1 cellular context compared by ENCODE assay signal in the genomic region with DNA sequence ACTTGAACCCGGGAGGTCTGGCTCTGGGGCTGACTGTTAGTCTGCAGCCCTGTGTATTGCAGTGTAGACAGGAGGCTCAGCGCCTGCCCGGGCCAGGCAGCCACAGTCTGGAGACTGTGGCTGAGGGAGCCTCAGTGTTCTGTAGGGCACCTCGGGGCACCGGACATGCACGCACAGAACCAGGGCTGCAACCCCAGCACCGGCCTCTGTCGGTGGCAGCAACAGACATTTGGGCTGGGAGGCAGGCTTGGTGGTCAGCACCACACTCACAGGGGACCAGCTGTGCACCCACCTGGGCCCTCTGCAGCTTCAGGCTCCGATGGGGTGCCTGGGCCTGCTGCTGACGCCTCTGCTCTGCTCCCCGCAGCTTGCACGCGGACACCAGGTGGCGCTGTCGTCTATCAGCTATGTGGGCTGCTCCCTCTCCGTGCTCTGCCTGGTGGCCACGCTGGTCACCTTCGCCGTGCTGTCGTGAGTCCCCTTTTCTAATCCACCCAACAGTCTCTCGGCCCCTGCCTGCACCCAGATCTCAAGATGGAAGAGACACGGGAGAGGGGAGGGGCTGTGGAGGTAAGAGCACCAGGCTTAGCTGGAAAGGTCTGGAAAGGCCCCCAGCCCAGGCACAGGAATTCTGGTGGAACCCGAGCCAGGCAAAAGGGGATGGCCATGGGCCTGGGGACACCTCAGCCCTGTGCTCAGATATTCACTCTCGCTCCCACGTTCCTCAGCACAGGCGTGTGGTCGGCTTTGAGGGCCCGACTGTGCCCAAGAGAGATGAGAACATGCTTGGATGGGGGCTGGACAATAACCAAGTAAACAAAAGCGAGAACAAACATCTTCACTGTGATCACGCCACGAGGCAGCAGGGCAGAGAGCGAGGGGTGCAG.
TF ChIP-seq lines count a peak whose summit lies in the region.

No MANE protein-coding gene starts in this region.

TF ChIP-seq in HepG2, 621 proteins besides CTCF, POLR2A, EP300 and RAD21 (continued from another document and continues in another):
- TF ChIP-seq, protein P1, sequence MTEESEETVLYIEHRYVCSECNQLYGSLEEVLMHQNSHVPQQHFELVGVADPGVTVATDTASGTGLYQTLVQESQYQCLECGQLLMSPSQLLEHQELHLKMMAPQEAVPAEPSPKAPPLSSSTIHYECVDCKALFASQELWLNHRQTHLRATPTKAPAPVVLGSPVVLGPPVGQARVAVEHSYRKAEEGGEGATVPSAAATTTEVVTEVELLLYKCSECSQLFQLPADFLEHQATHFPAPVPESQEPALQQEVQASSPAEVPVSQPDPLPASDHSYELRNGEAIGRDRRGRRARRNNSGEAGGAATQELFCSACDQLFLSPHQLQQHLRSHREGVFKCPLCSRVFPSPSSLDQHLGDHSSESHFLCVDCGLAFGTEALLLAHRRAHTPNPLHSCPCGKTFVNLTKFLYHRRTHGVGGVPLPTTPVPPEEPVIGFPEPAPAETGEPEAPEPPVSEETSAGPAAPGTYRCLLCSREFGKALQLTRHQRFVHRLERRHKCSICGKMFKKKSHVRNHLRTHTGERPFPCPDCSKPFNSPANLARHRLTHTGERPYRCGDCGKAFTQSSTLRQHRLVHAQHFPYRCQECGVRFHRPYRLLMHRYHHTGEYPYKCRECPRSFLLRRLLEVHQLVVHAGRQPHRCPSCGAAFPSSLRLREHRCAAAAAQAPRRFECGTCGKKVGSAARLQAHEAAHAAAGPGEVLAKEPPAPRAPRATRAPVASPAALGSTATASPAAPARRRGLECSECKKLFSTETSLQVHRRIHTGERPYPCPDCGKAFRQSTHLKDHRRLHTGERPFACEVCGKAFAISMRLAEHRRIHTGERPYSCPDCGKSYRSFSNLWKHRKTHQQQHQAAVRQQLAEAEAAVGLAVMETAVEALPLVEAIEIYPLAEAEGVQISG (CRISPR knock-in tag; IDR thresholded peaks at IDR 0.05) = peak; percentile 41; the same call in 1 of the 2 replicates
- TF ChIP-seq ZNF335 (CRISPR knock-in tag; IDR thresholded peaks at IDR 0.05) = no peak
- TF ChIP-seq PHB2 (IDR thresholded peaks at IDR 0.05; ENCODE audit: partially characterized antibody) = no peak
- TF ChIP-seq, protein P2, sequence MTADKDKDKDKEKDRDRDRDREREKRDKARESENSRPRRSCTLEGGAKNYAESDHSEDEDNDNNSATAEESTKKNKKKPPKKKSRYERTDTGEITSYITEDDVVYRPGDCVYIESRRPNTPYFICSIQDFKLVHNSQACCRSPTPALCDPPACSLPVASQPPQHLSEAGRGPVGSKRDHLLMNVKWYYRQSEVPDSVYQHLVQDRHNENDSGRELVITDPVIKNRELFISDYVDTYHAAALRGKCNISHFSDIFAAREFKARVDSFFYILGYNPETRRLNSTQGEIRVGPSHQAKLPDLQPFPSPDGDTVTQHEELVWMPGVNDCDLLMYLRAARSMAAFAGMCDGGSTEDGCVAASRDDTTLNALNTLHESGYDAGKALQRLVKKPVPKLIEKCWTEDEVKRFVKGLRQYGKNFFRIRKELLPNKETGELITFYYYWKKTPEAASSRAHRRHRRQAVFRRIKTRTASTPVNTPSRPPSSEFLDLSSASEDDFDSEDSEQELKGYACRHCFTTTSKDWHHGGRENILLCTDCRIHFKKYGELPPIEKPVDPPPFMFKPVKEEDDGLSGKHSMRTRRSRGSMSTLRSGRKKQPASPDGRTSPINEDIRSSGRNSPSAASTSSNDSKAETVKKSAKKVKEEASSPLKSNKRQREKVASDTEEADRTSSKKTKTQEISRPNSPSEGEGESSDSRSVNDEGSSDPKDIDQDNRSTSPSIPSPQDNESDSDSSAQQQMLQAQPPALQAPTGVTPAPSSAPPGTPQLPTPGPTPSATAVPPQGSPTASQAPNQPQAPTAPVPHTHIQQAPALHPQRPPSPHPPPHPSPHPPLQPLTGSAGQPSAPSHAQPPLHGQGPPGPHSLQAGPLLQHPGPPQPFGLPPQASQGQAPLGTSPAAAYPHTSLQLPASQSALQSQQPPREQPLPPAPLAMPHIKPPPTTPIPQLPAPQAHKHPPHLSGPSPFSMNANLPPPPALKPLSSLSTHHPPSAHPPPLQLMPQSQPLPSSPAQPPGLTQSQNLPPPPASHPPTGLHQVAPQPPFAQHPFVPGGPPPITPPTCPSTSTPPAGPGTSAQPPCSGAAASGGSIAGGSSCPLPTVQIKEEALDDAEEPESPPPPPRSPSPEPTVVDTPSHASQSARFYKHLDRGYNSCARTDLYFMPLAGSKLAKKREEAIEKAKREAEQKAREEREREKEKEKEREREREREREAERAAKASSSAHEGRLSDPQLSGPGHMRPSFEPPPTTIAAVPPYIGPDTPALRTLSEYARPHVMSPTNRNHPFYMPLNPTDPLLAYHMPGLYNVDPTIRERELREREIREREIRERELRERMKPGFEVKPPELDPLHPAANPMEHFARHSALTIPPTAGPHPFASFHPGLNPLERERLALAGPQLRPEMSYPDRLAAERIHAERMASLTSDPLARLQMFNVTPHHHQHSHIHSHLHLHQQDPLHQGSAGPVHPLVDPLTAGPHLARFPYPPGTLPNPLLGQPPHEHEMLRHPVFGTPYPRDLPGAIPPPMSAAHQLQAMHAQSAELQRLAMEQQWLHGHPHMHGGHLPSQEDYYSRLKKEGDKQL (CRISPR knock-in tag; IDR thresholded peaks at IDR 0.05; ENCODE audit: low read depth) = no peak
- no peak for TF ChIP-seq ZNF124 (CRISPR knock-in tag; IDR thresholded peaks at IDR 0.05)
- no peak for TF ChIP-seq ZNF280D (CRISPR knock-in tag; IDR thresholded peaks at IDR 0.05)
- no peak for TF ChIP-seq ZNF672 (CRISPR knock-in tag; IDR thresholded peaks at IDR 0.05)
- TF ChIP-seq PATZ1 (CRISPR knock-in tag; IDR thresholded peaks at IDR 0.05) = 0 out of 2 replicates have a peak, but pooled peaks have one; percentile 14
- no peak for TF ChIP-seq ZFP36L1 (CRISPR knock-in tag; IDR thresholded peaks at IDR 0.05)
- TF ChIP-seq KLF11 (CRISPR knock-in tag; IDR thresholded peaks at IDR 0.05) = no peak
- no peak for TF ChIP-seq NKX3-1 (CRISPR knock-in tag; IDR thresholded peaks at IDR 0.05)
- no peak for TF ChIP-seq BHLHE40 (IDR thresholded peaks at IDR 0.05; ENCODE audit: low read length)
- no peak for TF ChIP-seq RARA (CRISPR knock-in tag; IDR thresholded peaks at IDR 0.05)
- no peak for TF ChIP-seq ERF (CRISPR knock-in tag; IDR thresholded peaks at IDR 0.05)
- TF ChIP-seq ZNF577 (CRISPR knock-in tag; IDR thresholded peaks at IDR 0.05; ENCODE audit: borderline replicate concordance, low read depth) = no peak
- TF ChIP-seq HOXA3 (CRISPR knock-in tag; IDR thresholded peaks at IDR 0.05) = peak; percentile 43; the same call in 1 of the 2 replicates
- no peak for TF ChIP-seq NRL (CRISPR knock-in tag; IDR thresholded peaks at IDR 0.05; ENCODE audit: borderline replicate concordance)
- TF ChIP-seq MED8 (CRISPR knock-in tag; IDR thresholded peaks at IDR 0.05; ENCODE audit: insufficient replicate concordance) = no peak
- TF ChIP-seq PCBP2 (optimal IDR thresholded peaks at IDR 0.05; ENCODE audit: low read depth, low read length, poor library complexity, severe bottlenecking) = no peak
- no peak for TF ChIP-seq KLF12 (CRISPR knock-in tag; IDR thresholded peaks at IDR 0.05; ENCODE audit: borderline replicate concordance)
- TF ChIP-seq SMAD9 (CRISPR knock-in tag; IDR thresholded peaks at IDR 0.05) = no peak
- TF ChIP-seq, protein P3, sequence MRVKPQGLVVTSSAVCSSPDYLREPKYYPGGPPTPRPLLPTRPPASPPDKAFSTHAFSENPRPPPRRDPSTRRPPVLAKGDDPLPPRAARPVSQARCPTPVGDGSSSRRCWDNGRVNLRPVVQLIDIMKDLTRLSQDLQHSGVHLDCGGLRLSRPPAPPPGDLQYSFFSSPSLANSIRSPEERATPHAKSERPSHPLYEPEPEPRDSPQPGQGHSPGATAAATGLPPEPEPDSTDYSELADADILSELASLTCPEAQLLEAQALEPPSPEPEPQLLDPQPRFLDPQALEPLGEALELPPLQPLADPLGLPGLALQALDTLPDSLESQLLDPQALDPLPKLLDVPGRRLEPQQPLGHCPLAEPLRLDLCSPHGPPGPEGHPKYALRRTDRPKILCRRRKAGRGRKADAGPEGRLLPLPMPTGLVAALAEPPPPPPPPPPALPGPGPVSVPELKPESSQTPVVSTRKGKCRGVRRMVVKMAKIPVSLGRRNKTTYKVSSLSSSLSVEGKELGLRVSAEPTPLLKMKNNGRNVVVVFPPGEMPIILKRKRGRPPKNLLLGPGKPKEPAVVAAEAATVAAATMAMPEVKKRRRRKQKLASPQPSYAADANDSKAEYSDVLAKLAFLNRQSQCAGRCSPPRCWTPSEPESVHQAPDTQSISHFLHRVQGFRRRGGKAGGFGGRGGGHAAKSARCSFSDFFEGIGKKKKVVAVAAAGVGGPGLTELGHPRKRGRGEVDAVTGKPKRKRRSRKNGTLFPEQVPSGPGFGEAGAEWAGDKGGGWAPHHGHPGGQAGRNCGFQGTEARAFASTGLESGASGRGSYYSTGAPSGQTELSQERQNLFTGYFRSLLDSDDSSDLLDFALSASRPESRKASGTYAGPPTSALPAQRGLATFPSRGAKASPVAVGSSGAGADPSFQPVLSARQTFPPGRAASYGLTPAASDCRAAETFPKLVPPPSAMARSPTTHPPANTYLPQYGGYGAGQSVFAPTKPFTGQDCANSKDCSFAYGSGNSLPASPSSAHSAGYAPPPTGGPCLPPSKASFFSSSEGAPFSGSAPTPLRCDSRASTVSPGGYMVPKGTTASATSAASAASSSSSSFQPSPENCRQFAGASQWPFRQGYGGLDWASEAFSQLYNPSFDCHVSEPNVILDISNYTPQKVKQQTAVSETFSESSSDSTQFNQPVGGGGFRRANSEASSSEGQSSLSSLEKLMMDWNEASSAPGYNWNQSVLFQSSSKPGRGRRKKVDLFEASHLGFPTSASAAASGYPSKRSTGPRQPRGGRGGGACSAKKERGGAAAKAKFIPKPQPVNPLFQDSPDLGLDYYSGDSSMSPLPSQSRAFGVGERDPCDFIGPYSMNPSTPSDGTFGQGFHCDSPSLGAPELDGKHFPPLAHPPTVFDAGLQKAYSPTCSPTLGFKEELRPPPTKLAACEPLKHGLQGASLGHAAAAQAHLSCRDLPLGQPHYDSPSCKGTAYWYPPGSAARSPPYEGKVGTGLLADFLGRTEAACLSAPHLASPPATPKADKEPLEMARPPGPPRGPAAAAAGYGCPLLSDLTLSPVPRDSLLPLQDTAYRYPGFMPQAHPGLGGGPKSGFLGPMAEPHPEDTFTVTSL (CRISPR knock-in tag; IDR thresholded peaks at IDR 0.05; ENCODE audit: borderline replicate concordance) = no peak
- TF ChIP-seq SIN3A (IDR thresholded peaks at IDR 0.05; ENCODE audit: borderline replicate concordance, low read depth, low read length) = no peak
- TF ChIP-seq SMYD3 (CRISPR knock-in tag; IDR thresholded peaks at IDR 0.05) = no peak
- TF ChIP-seq ZNF629 (CRISPR knock-in tag; conservative IDR thresholded peaks at IDR 0.05) = no peak
- no peak for TF ChIP-seq ZNF572 (CRISPR knock-in tag; IDR thresholded peaks at IDR 0.05)
- TF ChIP-seq ZNF441 (CRISPR knock-in tag; IDR thresholded peaks at IDR 0.05; ENCODE audit: borderline replicate concordance) = no peak
- TF ChIP-seq IRF9 (CRISPR knock-in tag; IDR thresholded peaks at IDR 0.05; ENCODE audit: borderline replicate concordance) = peak; percentile 71; the same call in 1 of the 2 replicates
- TF ChIP-seq MBNL3 (CRISPR knock-in tag; conservative IDR thresholded peaks at IDR 0.05) = no peak
- TF ChIP-seq ZNF234 (CRISPR knock-in tag; conservative IDR thresholded peaks at IDR 0.05) = no peak
- no peak for TF ChIP-seq MEF2D (CRISPR knock-in tag; IDR thresholded peaks at IDR 0.05)
- TF ChIP-seq ZNF563 (CRISPR knock-in tag; IDR thresholded peaks at IDR 0.05) = no peak
- TF ChIP-seq ZNF451 (CRISPR knock-in tag; IDR thresholded peaks at IDR 0.05) = 0 out of 2 replicates have a peak, but pooled peaks have one; percentile 50
